In the genomic region with DNA sequence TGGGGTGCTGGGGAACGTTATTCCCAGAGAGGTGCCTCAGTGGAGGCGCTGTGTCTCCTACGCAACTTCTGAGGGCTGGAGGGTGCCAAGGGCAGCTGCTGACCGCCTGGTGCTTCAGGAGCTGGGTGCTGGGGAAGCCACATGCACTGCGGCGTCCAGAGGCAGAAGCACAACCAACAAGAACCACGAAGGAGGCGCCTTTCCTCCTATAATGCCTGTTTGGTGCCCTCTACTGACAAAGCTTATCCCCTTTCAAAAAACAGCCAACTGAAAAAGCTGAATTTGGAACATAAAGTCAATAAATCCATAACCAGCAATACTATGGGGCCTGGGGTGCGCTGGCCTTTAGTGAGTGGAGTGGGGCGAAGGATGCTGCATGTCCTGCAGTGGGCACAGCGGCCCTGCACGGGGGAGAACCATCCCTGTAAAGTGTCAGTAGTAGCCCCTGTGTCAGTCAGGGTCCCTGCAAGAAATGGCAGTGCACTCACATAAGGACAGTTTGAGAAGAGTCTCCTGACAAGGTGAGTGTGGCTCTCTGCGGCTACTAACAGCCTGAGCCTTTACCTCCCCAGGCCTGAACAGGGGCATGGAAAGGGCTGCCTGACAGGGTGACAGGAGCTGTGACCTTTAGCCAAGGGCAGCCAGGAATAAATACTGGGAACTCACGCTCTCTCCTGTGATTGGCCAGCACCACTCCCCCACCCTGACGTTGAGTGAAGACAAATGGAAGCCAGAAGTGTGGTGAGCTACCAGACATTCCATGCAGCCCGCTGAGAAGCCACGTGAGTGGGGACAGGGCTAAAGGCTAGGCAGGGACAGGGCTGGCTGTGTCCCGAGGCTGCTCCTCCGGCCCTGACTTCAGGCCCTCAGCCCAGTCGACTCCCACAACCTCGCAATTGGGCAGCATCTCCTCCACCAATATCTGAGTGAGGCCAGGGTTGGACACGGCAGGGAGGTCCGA, we compare ENCODE assay signal across 8 cellular contexts. TPM values are rescaled to one million over a fixed set of nuclear protein-coding genes. Genes with fewer than 3 reads are reported as not detected.
DNase-seq lines count a peak whose midpoint lies in the region; ATAC-seq and TF ChIP-seq lines count a peak whose summit lies in the region.

No MANE protein-coding gene starts in this region.

- H3K4me3 Mint-ChIP-seq in activated naive CD4-positive, alpha-beta T cell treated with anti-CD3 and anti-CD28 coated beads for 36 hours, result no peak overlapping the region

- H3K4me1 Mint-ChIP-seq in activated naive CD4-positive, alpha-beta T cell treated with anti-CD3 and anti-CD28 coated beads for 36 hours (ENCODE audit: low read depth), result peaks cover 24% of the 10 kb centered on the region

- peaks cover 14% of the 10 kb centered on the region for H3K4me1 ChIP-seq in upper lobe of right lung

- no peaks in the 10 kb centered on the region for H3K9me3 Mint-ChIP-seq in activated naive CD4-positive, alpha-beta T cell treated with anti-CD3 and anti-CD28 coated beads, Interleukin-2, amount 50 U/mL, for 72 hours
- no peaks in the 10 kb centered on the region for H3K9me3 Mint-ChIP-seq in activated naive CD4-positive, alpha-beta T cell treated with anti-CD3 and anti-CD28 coated beads for 36 hours

- H3K36me3 ChIP-seq in upper lobe of right lung, result peaks cover 37% of the 10 kb centered on the region

- H3K4me3 ChIP-seq in foreskin fibroblast (ENCODE audit: low read depth in 1 of 2, low read length in 2 of 2) (no peak overlapping the region), upper lobe of right lung (no peak overlapping the region)

- DNase-seq in activated naive CD4-positive, alpha-beta T cell treated with anti-CD3 and anti-CD28 coated beads, Interleukin-2, amount 50 U/mL, for 72 hours (ENCODE audit: low spot score in 2 of 2), result no peak
- no peak for DNase-seq in activated naive CD4-positive, alpha-beta T cell treated with anti-CD3 and anti-CD28 coated beads for 36 hours
- DNase-seq in SKM-1 (lab: John Stamatoyannopoulos, UW; ENCODE audit: unreplicated experiment) (peak; percentile 41), foreskin fibroblast (peak; percentile 50 to 76), upper lobe of right lung (no peak), foreskin melanocyte (no peak), dedifferentiated amniotic fluid mesenchymal stem cell (ENCODE audit: extremely low spot score) (no peak), NCI-H446 (lab: John Stamatoyannopoulos, UW) (no peak)

- intact Hi-C loops in activated naive CD4-positive, alpha-beta T cell treated with anti-CD3 and anti-CD28 coated beads for 36 hours (cut with micrococcal nuclease), result no loop called here
- intact Hi-C loops in upper lobe of right lung (cut with DNase I), result no loop called here

- peak overlapping the region; percentile 3 for H3K27ac ChIP-seq in upper lobe of right lung

- peak overlapping the region; percentile 9 to 60 for H3K27ac Mint-ChIP-seq in activated naive CD4-positive, alpha-beta T cell treated with anti-CD3 and anti-CD28 coated beads, Interleukin-2, amount 50 U/mL, for 72 hours
- no peak overlapping the region for H3K27ac Mint-ChIP-seq in activated naive CD4-positive, alpha-beta T cell treated with anti-CD3 and anti-CD28 coated beads for 36 hours

- no peaks in the 10 kb centered on the region for H3K27me3 ChIP-seq in upper lobe of right lung

- no peak for ATAC-seq in activated naive CD4-positive, alpha-beta T cell treated with anti-CD3 and anti-CD28 coated beads, Interleukin-2, amount 50 U/mL, for 72 hours
- no peak for ATAC-seq in upper lobe of right lung

- H3K36me3 Mint-ChIP-seq in activated naive CD4-positive, alpha-beta T cell treated with anti-CD3 and anti-CD28 coated beads, Interleukin-2, amount 50 U/mL, for 72 hours, result no peaks in the 10 kb centered on the region
- H3K36me3 Mint-ChIP-seq in activated naive CD4-positive, alpha-beta T cell treated with anti-CD3 and anti-CD28 coated beads for 36 hours (ENCODE audit: low read depth), result peaks cover 8% of the 10 kb centered on the region

- CTCF ChIA-PET in activated naive CD4-positive, alpha-beta T cell treated with anti-CD3 and anti-CD28 coated beads for 36 hours (lab: Charles Lee), result interaction anchor here (0.6 to 1.5 kb wide), 5 partner anchors 18 to 268 kb away, joined by 3 to 7 read pairs (median 4); no protein-coding TSS in a partner anchor

- H3K27me3 Mint-ChIP-seq in activated naive CD4-positive, alpha-beta T cell treated with anti-CD3 and anti-CD28 coated beads for 36 hours (ENCODE audit: low read depth), result no peaks in the 10 kb centered on the region

- no peaks in the 10 kb centered on the region for H3K9me3 ChIP-seq in upper lobe of right lung

- TF ChIP-seq CTCF in foreskin fibroblast (IDR thresholded peaks at IDR 0.05; ENCODE audit: low read depth, low read length) (peak; percentile 47), upper lobe of right lung (IDR thresholded peaks at IDR 0.05) (peak; percentile 43)

RNA-seq across cellular contexts. Expression of a gene that starts 4.5 kb away (rescaled TPM):
- total RNA-seq in activated naive CD4-positive, alpha-beta T cell treated with anti-CD3 and anti-CD28 coated beads, Interleukin-2, amount 50 U/mL, for 72 hours, result under 1 TPM; 0.19 to 0.55 TPM
- total RNA-seq in activated naive CD4-positive, alpha-beta T cell treated with anti-CD3 and anti-CD28 coated beads for 36 hours, result under 1 TPM in 1 of 2 experiments, not detected in 1; 0.29 TPM
- total RNA-seq in upper lobe of right lung, result 31.3 TPM

RNA-seq across cellular contexts. Expression of a gene that starts 8.0 kb away (rescaled TPM):
- 10 to 100 TPM; 46.7 to 58.5 TPM for total RNA-seq in activated naive CD4-positive, alpha-beta T cell treated with anti-CD3 and anti-CD28 coated beads, Interleukin-2, amount 50 U/mL, for 72 hours
- 10 to 100 TPM; 51.5 to 53.8 TPM for total RNA-seq in activated naive CD4-positive, alpha-beta T cell treated with anti-CD3 and anti-CD28 coated beads for 36 hours
- 54.9 TPM for total RNA-seq in upper lobe of right lung

RNA-seq across cellular contexts. Expression of a gene that starts 11.2 kb away (rescaled TPM):
- not detected for total RNA-seq in activated naive CD4-positive, alpha-beta T cell treated with anti-CD3 and anti-CD28 coated beads, Interleukin-2, amount 50 U/mL, for 72 hours
- not detected for total RNA-seq in activated naive CD4-positive, alpha-beta T cell treated with anti-CD3 and anti-CD28 coated beads for 36 hours
- total RNA-seq in upper lobe of right lung, result not detected

RNA-seq across cellular contexts. Expression of a gene that starts 34.1 kb away (rescaled TPM):
- total RNA-seq in activated naive CD4-positive, alpha-beta T cell treated with anti-CD3 and anti-CD28 coated beads, Interleukin-2, amount 50 U/mL, for 72 hours, result 10 to 100 TPM; 19.8 to 27.2 TPM
- total RNA-seq in activated naive CD4-positive, alpha-beta T cell treated with anti-CD3 and anti-CD28 coated beads for 36 hours, result 10 to 100 TPM; 18.2 to 21.7 TPM
- total RNA-seq in upper lobe of right lung, result 15.0 TPM

RNA-seq across cellular contexts. Expression of a gene that starts 34.5 kb away (rescaled TPM):
- total RNA-seq in activated naive CD4-positive, alpha-beta T cell treated with anti-CD3 and anti-CD28 coated beads, Interleukin-2, amount 50 U/mL, for 72 hours, result 10 to 100 TPM; 44.7 to 61.1 TPM
- 10 to 100 TPM; 47.5 to 51.7 TPM for total RNA-seq in activated naive CD4-positive, alpha-beta T cell treated with anti-CD3 and anti-CD28 coated beads for 36 hours
- total RNA-seq in upper lobe of right lung, result 12.4 TPM

Comparison
In these comparisons a context has a peak if more than half of its experiments do, and no peak if none do; other contexts are left out.
1. DNase-seq: peak in SKM-1 (single experiment) and foreskin fibroblast (2 of 2); none in activated naive CD4-positive, alpha-beta T cell treated with anti-CD3 and anti-CD28 coated beads, Interleukin-2, amount 50 U/mL, for 72 hours (0 of 2), activated naive CD4-positive, alpha-beta T cell treated with anti-CD3 and anti-CD28 coated beads for 36 hours (single experiment), upper lobe of right lung (single experiment), foreskin melanocyte (single experiment), dedifferentiated amniotic fluid mesenchymal stem cell (single experiment) and NCI-H446 (0 of 2).
2. RNA of a gene that starts 4.5 kb away (total RNA-seq): 31.3 TPM in upper lobe of right lung (single experiment); 0.19 to 0.55 TPM in activated naive CD4-positive, alpha-beta T cell treated with anti-CD3 and anti-CD28 coated beads, Interleukin-2, amount 50 U/mL, for 72 hours and 0.29 TPM in activated naive CD4-positive, alpha-beta T cell treated with anti-CD3 and anti-CD28 coated beads for 36 hours; every median in the first group is over 10 times any median in the second.